Comparison of ENCODE assay signal across 1 cellular context in genomic region chr6:166565084-166565651, GRCh38.
TF ChIP-seq lines count a peak whose summit lies in the region.

No MANE protein-coding gene starts in this region.

TF ChIP-seq in GM23338, 12 proteins besides CTCF, POLR2A, EP300 and RAD21 (continued from another document):
- TF ChIP-seq ZNF462 (CRISPR knock-in tag; IDR thresholded peaks at IDR 0.05): no peak
- no peak for TF ChIP-seq NANOG (IDR thresholded peaks at IDR 0.05; ENCODE audit: borderline replicate concordance)
- TF ChIP-seq JUNB (IDR thresholded peaks at IDR 0.05; ENCODE audit: unreplicated experiment): no peak
- TF ChIP-seq ZNF331 (CRISPR knock-in tag; IDR thresholded peaks at IDR 0.05; ENCODE audit: low read depth): no peak
- TF ChIP-seq CREB1 (CRISPR knock-in tag; IDR thresholded peaks at IDR 0.05; ENCODE audit: low read depth): no peak
- no peak for TF ChIP-seq EZH2 (IDR thresholded peaks at IDR 0.05; ENCODE audit: low read depth, unreplicated experiment)
- TF ChIP-seq ETS1 (IDR thresholded peaks at IDR 0.05): no peak
- no peak for TF ChIP-seq POLR2AphosphoS5 (IDR thresholded peaks at IDR 0.05; ENCODE audit: low read depth)
- no peak for TF ChIP-seq STAT1 (IDR thresholded peaks at IDR 0.05; ENCODE audit: unreplicated experiment)
- TF ChIP-seq REST (IDR thresholded peaks at IDR 0.05; ENCODE audit: unreplicated experiment): no peak
- TF ChIP-seq ZNF114 (CRISPR knock-in tag; IDR thresholded peaks at IDR 0.05): no peak
